Comparison of ENCODE assay signal across 23 cellular contexts in the genomic region with DNA sequence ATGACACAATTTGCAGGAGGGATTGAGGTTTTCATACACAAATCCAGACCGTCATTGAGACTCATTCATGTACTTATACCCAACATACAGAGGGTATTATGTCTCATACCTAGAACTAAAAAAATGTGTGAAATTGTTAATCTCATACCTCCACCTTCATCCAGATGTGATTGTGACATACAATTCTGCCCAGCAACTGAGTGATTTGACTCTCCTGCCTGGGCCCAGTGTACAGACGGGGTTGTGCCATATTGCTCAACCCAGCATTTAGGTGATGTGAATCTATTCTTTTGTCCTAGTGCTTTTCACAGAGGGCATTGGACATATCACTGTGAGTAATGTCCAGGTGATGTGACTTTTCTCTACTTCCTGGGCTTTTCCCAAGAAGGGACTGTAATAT. TPM values are rescaled to one million over a fixed set of nuclear protein-coding genes. Genes with fewer than 3 reads are reported as not detected.
DNase-seq lines count a peak whose midpoint lies in the region; ATAC-seq and TF ChIP-seq lines count a peak whose summit lies in the region.
"Had no signal": no experiment of that assay in that cellular context is flagged by ENCODE, and none has a peak within 500 bp of the region (broad histone marks: within the 10 kb centered on the region; RNA-seq: fewer than 3 reads in every experiment).

No MANE protein-coding gene starts in this region.

- H3K4me1 ChIP-seq in mammary epithelial cell (ENCODE audit: insufficient read depth, low read length), result no peaks in the 10 kb centered on the region
- no peaks in the 10 kb centered on the region for H3K4me1 ChIP-seq in breast epithelium
- H3K4me1 ChIP-seq: BLaER1 had no signal

- BruUV-seq in mammary epithelial cell (replicated peaks; lab: Mats Ljungman, UMichigan), result TSS peak; percentile 46

- no peaks in the 10 kb centered on the region for H3K27me3 Mint-ChIP-seq in activated T-helper 17 cell treated with anti-CD3 and anti-CD28 coated beads, Interleukin-2, amount 50 U/mL, for 72 hours
- H3K27me3 Mint-ChIP-seq: CD4-positive, alpha-beta memory T cell had no signal

- H3K4me3 Mint-ChIP-seq in activated T-helper 17 cell treated with anti-CD3 and anti-CD28 coated beads, Interleukin-2, amount 50 U/mL, for 72 hours, result no peak overlapping the region
- H3K4me3 Mint-ChIP-seq: CD4-positive, alpha-beta memory T cell had no signal

- no peak overlapping the region for H2AFZ ChIP-seq in mammary epithelial cell (ENCODE audit: low read depth, low read length)
- H2AFZ ChIP-seq: PC-9 had no signal

- no peak overlapping the region for H3K27ac ChIP-seq in mammary epithelial cell (ENCODE audit: insufficient read depth, low read depth, low read length)
- H3K27ac ChIP-seq in breast epithelium, result no peak overlapping the region
- H3K27ac ChIP-seq: BLaER1, HL-60, KMS-11, PC-9, RWPE1 had no signal

- H3K9me3 ChIP-seq in mammary epithelial cell (replicated peaks; ENCODE audit: insufficient read depth, low read length) (peaks cover 29% of the 10 kb centered on the region), breast epithelium (no peaks in the 10 kb centered on the region)

- H3K79me2 ChIP-seq in mammary epithelial cell (ENCODE audit: insufficient read depth, low read length), result no peaks in the 10 kb centered on the region

- in situ Hi-C loops in mammary epithelial cell (cut with MboI; ENCODE audit: low sequenced_read_pairs in 2 of 2), result no loop called here

- no peak for TF ChIP-seq POLR2A in breast epithelium (IDR thresholded peaks at IDR 0.05)

- H3K9me3 Mint-ChIP-seq in activated T-helper 17 cell treated with anti-CD3 and anti-CD28 coated beads, Interleukin-2, amount 50 U/mL, for 72 hours, result no peaks in the 10 kb centered on the region
- H3K9me3 Mint-ChIP-seq: CD4-positive, alpha-beta memory T cell had no signal

- TF ChIP-seq CTCF in mammary epithelial cell (conservative IDR thresholded peaks at IDR 0.05 in 1 of 2, IDR thresholded peaks at IDR 0.05 in 1 of 2; ENCODE audit: extremely low read depth in 1 of 2, insufficient read depth in 1 of 2, low read depth in 1 of 2, low read length in 2 of 2), result no peak
- TF ChIP-seq CTCF in breast epithelium (IDR thresholded peaks at IDR 0.05), result no peak

- dilution Hi-C loops in mammary epithelial cell (cut with HindIII; ENCODE audit: low sequenced_read_pairs), result no loop called here

- peak; percentile 1 for DNase-seq in activated CD8-positive, alpha-beta memory T cell treated with anti-CD3 and anti-CD28 coated beads for 24 hours
- no peak for DNase-seq in activated CD8-positive, alpha-beta memory T cell treated with anti-CD3 and anti-CD28 coated beads, Interleukin-2, amount 50 U/mL, for 4 hours
- DNase-seq in mammary epithelial cell (no peak), breast epithelium (ENCODE audit: low spot score in 2 of 2) (no peak), OCI-M2 (lab: John Stamatoyannopoulos, UW; ENCODE audit: unreplicated experiment) (no peak), anterior cingulate cortex (lab: John Stamatoyannopoulos, UW) (no peak)
- DNase-seq in stimulated activated naive CD8-positive, alpha-beta T cell treated with anti-CD3 and anti-CD28 coated beads, Interleukin-15, Interleukin-2, amounts not matched to agents 100 U/mL and 50 U/mL, for 24 hours, result no peak
- DNase-seq: CD4-positive, alpha-beta memory T cell; DMS53; EL; H7; NCI-H1417; NCI-H187 treated with DMSO at 0.1 percent for 48 hours; NCI-H2227 treated with DMSO at 0.1 percent for 48 hours; NCI-H510A treated with DMSO at 0.1 percent for 48 hours; NCI-H774; PC-9 had no signal

- peak; percentile 70 for ATAC-seq in activated T-helper 17 cell treated with anti-CD3 and anti-CD28 coated beads, Interleukin-2, amount 50 U/mL, for 72 hours (replicated peaks)
- ATAC-seq in stimulated activated naive CD8-positive, alpha-beta T cell treated with anti-CD3 and anti-CD28 coated beads, Interleukin-15, Interleukin-2, amounts not matched to agents 100 U/mL and 50 U/mL, for 24 hours, result peak; percentile 34
- ATAC-seq: GM12878 had no signal

- no peak overlapping the region for H3K4me2 ChIP-seq in mammary epithelial cell (ENCODE audit: insufficient read depth, low read depth, low read length)
- H3K4me2 ChIP-seq: BLaER1, KMS-11, PC-9 had no signal

- H3K36me3 ChIP-seq in mammary epithelial cell (ENCODE audit: insufficient read depth, low read length) (no peaks in the 10 kb centered on the region), breast epithelium (no peaks in the 10 kb centered on the region)

- H3K9ac ChIP-seq in mammary epithelial cell (ENCODE audit: insufficient read depth, low read length), result no peak overlapping the region
- H3K9ac ChIP-seq: BLaER1, KMS-11 had no signal

- H3K36me3 Mint-ChIP-seq in activated T-helper 17 cell treated with anti-CD3 and anti-CD28 coated beads, Interleukin-2, amount 50 U/mL, for 72 hours (ENCODE audit: low read depth), result peaks cover 6% of the 10 kb centered on the region

- WGBS in mammary epithelial cell (ENCODE audit: low coverage, missing lambda C conversion rate), result 88% methylated on average over 2 of the region's 2 CpGs

- peak overlapping the region; percentile 44 for H3K27ac Mint-ChIP-seq in activated T-helper 17 cell treated with anti-CD3 and anti-CD28 coated beads, Interleukin-2, amount 50 U/mL, for 72 hours
- H3K27ac Mint-ChIP-seq: CD4-positive, alpha-beta memory T cell had no signal

- intact Hi-C loops in mammary epithelial cell (cut with micrococcal nuclease) (loop anchor here (10.0 kb wide), 1 partner anchor 283 kb away; no protein-coding TSS in a partner anchor), breast epithelium (cut with DNase I; ENCODE audit: low total_unique reads) (no loop called here)

- H3K4me3 ChIP-seq in mammary epithelial cell (replicated peaks in 1 of 3; ENCODE audit: insufficient read depth in 1 of 3, low read depth in 2 of 3, low read length in 3 of 3), result no peak overlapping the region
- no peak overlapping the region for H3K4me3 ChIP-seq in breast epithelium
- H3K4me3 ChIP-seq: BLaER1, GM12878, PC-9 had no signal

- H3K4me1 Mint-ChIP-seq in activated T-helper 17 cell treated with anti-CD3 and anti-CD28 coated beads, Interleukin-2, amount 50 U/mL, for 72 hours, result peaks cover 21% of the 10 kb centered on the region

- H4K20me1 ChIP-seq in mammary epithelial cell (ENCODE audit: insufficient read depth, low read length), result no peaks in the 10 kb centered on the region
- H4K20me1 ChIP-seq: BLaER1 had no signal

- H3K27me3 ChIP-seq in mammary epithelial cell (ENCODE audit: insufficient read depth, low read length), result no peaks in the 10 kb centered on the region
- H3K27me3 ChIP-seq in breast epithelium, result no peaks in the 10 kb centered on the region
- H3K27me3 ChIP-seq: BLaER1 had no signal

- CTCF ChIA-PET in mammary epithelial cell (lab: Charles Lee; ENCODE audit: low non-redundant PET), result no interaction called here

RNA-seq across cellular contexts. Expression of gene ZNF681, which starts 12.7 kb away (rescaled TPM):
- total RNA-seq in mammary epithelial cell (1 to 10 TPM; 1.3 to 2.3 TPM), breast epithelium (1 to 10 TPM; 1.1 to 6.1 (median 2.6) TPM)
- 0.19 TPM for polyA plus RNA-seq in mammary epithelial cell
- not detected for polyA minus RNA-seq in mammary epithelial cell
- total RNA-seq in activated T-helper 17 cell treated with anti-CD3 and anti-CD28 coated beads, Interleukin-2, amount 50 U/mL, for 72 hours, result 1 to 10 TPM; 2.3 to 3.1 TPM
